ENCODE assay signal across 30 cellular contexts in the genomic region with DNA sequence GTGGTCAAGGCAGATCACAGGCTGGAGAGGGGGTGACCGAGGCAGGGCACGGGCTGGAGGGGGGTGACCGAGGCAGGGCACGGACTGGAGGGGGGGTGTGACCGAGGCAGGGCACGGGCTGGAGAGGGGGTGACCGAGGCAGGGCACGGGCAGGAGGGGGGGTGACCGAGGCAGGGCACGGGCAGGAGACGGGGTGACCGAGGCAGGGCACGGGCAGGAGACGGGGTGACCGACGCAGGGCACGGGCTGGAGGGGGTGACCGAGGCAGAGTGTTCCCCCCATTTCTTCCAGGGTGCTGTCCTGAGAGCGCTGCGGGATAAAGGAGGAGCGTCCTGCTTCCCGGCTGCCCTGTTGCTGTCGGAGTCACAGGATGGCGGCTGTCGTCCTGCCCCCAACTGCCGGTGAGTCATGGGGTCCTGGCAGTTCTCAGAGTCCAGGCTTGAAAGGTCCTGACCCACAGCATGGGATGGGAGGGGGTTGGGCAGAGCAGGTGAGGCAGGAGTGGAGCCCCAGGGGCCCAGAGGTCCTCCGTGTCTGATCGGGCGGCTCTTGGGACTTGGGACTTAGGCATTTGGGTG. TPM values are rescaled to one million over a fixed set of nuclear protein-coding genes. Genes with fewer than 3 reads are reported as not detected.
"Had no signal": no experiment of that assay in that cellular context is flagged by ENCODE, and none has a peak within 500 bp of the region (broad histone marks: within the 10 kb centered on the region; RNA-seq: fewer than 3 reads in every experiment).

No MANE protein-coding gene starts in this region.

- H3K27me3 Mint-ChIP-seq: activated B cell treated with CpG ODN at 0.5 μM for 24 hours; activated CD4-positive, alpha-beta memory T cell treated with anti-CD3 and anti-CD28 coated beads for 36 hours; activated naive CD4-positive, alpha-beta T cell treated with anti-CD3 and anti-CD28 coated beads, Interleukin-2, amount 10 ng/mL, durations not matched to agents 7 days and 5 days; activated naive CD8-positive, alpha-beta T cell treated with anti-CD3 and anti-CD28 coated beads, Interleukin-2, amount 50 U/mL, for 24 hours; activated T-cell treated with anti-CD3 and anti-CD28 coated beads, Interleukin-2, amount 50 U/mL, for 24 hours; naive thymus-derived CD4-positive, alpha-beta T cell; stimulated activated naive B cell treated with anti-CD40 and anti-IgM and Interleukin-4, amounts not matched to agents 10 μg/mL and 1 μg/mL and 100 μg/mL, for 72 hours had no signal

- H3K27ac Mint-ChIP-seq: activated B cell treated with CpG ODN at 0.5 μM for 24 hours; activated CD4-positive, alpha-beta memory T cell treated with anti-CD3 and anti-CD28 coated beads for 36 hours; activated naive CD4-positive, alpha-beta T cell treated with anti-CD3 and anti-CD28 coated beads, Interleukin-2, amount 10 ng/mL, durations not matched to agents 7 days and 5 days; activated naive CD8-positive, alpha-beta T cell treated with anti-CD3 and anti-CD28 coated beads, Interleukin-2, amount 50 U/mL, for 24 hours; activated T-cell treated with anti-CD3 and anti-CD28 coated beads, Interleukin-2, amount 50 U/mL, for 24 hours; endodermal cell had no signal

- ATAC-seq: activated naive CD8-positive, alpha-beta T cell treated with anti-CD3 and anti-CD28 coated beads, Interleukin-2, amount 50 U/mL, for 24 hours; foreskin keratinocyte; left lung; naive thymus-derived CD4-positive, alpha-beta T cell; stimulated activated naive B cell treated with anti-CD40 and anti-IgM and Interleukin-4, amounts not matched to agents 10 μg/mL and 1 μg/mL and 100 μg/mL, for 72 hours; upper lobe of right lung had no signal

- H3K4me3 Mint-ChIP-seq: activated B cell treated with CpG ODN at 0.5 μM for 24 hours; activated CD4-positive, alpha-beta memory T cell treated with anti-CD3 and anti-CD28 coated beads for 36 hours; activated naive CD4-positive, alpha-beta T cell treated with anti-CD3 and anti-CD28 coated beads, Interleukin-2, amount 10 ng/mL, durations not matched to agents 7 days and 5 days; activated naive CD8-positive, alpha-beta T cell treated with anti-CD3 and anti-CD28 coated beads, Interleukin-2, amount 50 U/mL, for 24 hours; activated T-cell treated with anti-CD3 and anti-CD28 coated beads, Interleukin-2, amount 50 U/mL, for 24 hours; endodermal cell; immature natural killer cell; naive thymus-derived CD4-positive, alpha-beta T cell; T-helper 2 cell treated with Interferon-gamma antibody and Interleukin-4, amounts not matched to agents 5 μg/mL and 100 μg/mL, for 36 hours had no signal

- H3K4me1 Mint-ChIP-seq: endodermal cell had no signal

- DNase-seq: activated B cell treated with CpG ODN at 0.5 μM for 24 hours; activated CD4-positive, alpha-beta memory T cell treated with anti-CD3 and anti-CD28 coated beads for 36 hours; activated CD8-positive, alpha-beta memory T cell treated with anti-CD3 and anti-CD28 coated beads, Interleukin-2, amount 50 U/mL, for 48 hours; activated gamma-delta T cell; activated naive CD4-positive, alpha-beta T cell treated with anti-CD3 and anti-CD28 coated beads, Interleukin-2, amount 10 ng/mL, durations not matched to agents 7 days and 5 days; activated naive CD8-positive, alpha-beta T cell treated with anti-CD3 and anti-CD28 coated beads, Interleukin-2, amount 50 U/mL, for 24 hours; activated T-cell treated with anti-CD3 and anti-CD28 coated beads, Interleukin-2, amount 50 U/mL, for 24 hours; amygdala; caudate nucleus; endodermal cell; foreskin keratinocyte; heart left ventricle; hypothalamus; immature natural killer cell; left lung; naive thymus-derived CD4-positive, alpha-beta T cell; stimulated activated CD4-positive, alpha-beta T cell treated with anti-CD3 and anti-CD28 coated beads, Interleukin-15, amount 100 ng/mL, for 24 hours; stimulated activated CD4-positive, alpha-beta T cell treated with anti-CD3 and anti-CD28 coated beads, Interleukin-2, amount 100 ng/mL, for 24 hours; stimulated activated naive B cell treated with anti-CD40 and anti-IgM and Interleukin-4, amounts not matched to agents 10 μg/mL and 1 μg/mL and 100 μg/mL, for 72 hours; stomach; T-helper 1 cell; thyroid gland; upper lobe of right lung had no signal

RNA-seq across cellular contexts. Expression of gene MBD3L3, which starts 16.3 kb away (rescaled TPM):
- total RNA-seq: activated B cell treated with CpG ODN at 0.5 μM for 24 hours; activated CD4-positive, alpha-beta memory T cell treated with anti-CD3 and anti-CD28 coated beads for 36 hours; chondrocyte; endodermal cell; esophagus muscularis mucosa; foreskin keratinocyte; heart left ventricle; left lung; lung microvascular endothelial cell; naive thymus-derived CD4-positive, alpha-beta T cell; pulmonary artery endothelial cell; right atrium auricular region; smooth muscle cell; stomach; thyroid gland; upper lobe of right lung had no signal

RNA-seq across cellular contexts. Expression of gene MBD3L2, which starts 25.7 kb away (rescaled TPM):
- total RNA-seq: activated B cell treated with CpG ODN at 0.5 μM for 24 hours; activated CD4-positive, alpha-beta memory T cell treated with anti-CD3 and anti-CD28 coated beads for 36 hours; chondrocyte; endodermal cell; esophagus muscularis mucosa; foreskin keratinocyte; heart left ventricle; left lung; lung microvascular endothelial cell; naive thymus-derived CD4-positive, alpha-beta T cell; pulmonary artery endothelial cell; right atrium auricular region; smooth muscle cell; stomach; thyroid gland; upper lobe of right lung had no signal

RNA-seq across cellular contexts. Expression of gene MBD3L4, which starts 34.8 kb away (rescaled TPM):
- total RNA-seq: activated B cell treated with CpG ODN at 0.5 μM for 24 hours; activated CD4-positive, alpha-beta memory T cell treated with anti-CD3 and anti-CD28 coated beads for 36 hours; chondrocyte; endodermal cell; esophagus muscularis mucosa; foreskin keratinocyte; heart left ventricle; left lung; lung microvascular endothelial cell; naive thymus-derived CD4-positive, alpha-beta T cell; pulmonary artery endothelial cell; right atrium auricular region; smooth muscle cell; stomach; thyroid gland; upper lobe of right lung had no signal

RNA-seq across cellular contexts. Expression of gene MBD3L5, which starts 44.4 kb away (rescaled TPM):
- total RNA-seq: activated B cell treated with CpG ODN at 0.5 μM for 24 hours; activated CD4-positive, alpha-beta memory T cell treated with anti-CD3 and anti-CD28 coated beads for 36 hours; chondrocyte; endodermal cell; esophagus muscularis mucosa; foreskin keratinocyte; heart left ventricle; left lung; lung microvascular endothelial cell; naive thymus-derived CD4-positive, alpha-beta T cell; pulmonary artery endothelial cell; right atrium auricular region; smooth muscle cell; stomach; thyroid gland; upper lobe of right lung had no signal
